ENCODE assay signal across 8 cellular contexts in genomic region chr1:32611859-32612188, GRCh38. TPM values are rescaled to one million over a fixed set of nuclear protein-coding genes. Genes with fewer than 3 reads are reported as not detected.
DNase-seq lines count a peak whose midpoint lies in the region; ATAC-seq, FAIRE-seq and TF ChIP-seq lines count a peak whose summit lies in the region.

No MANE protein-coding gene starts in this region.

- FAIRE-seq in urothelium cell line (lab: Jason Lieb, UNC) (no peak), RCC 7860 (lab: Jason Lieb, UNC) (no peak)

- H3K27me3 ChIP-seq in foreskin keratinocyte = no peaks in the 10 kb centered on the region

- peak overlapping the region; percentile 47 for H3K4me3 ChIP-seq in skeletal muscle cell (ENCODE audit: low read depth, low read length)

- H3K4me1 ChIP-seq in foreskin keratinocyte = no peaks in the 10 kb centered on the region

- DNase-seq in foreskin keratinocyte (peak in 1 of 2 donors; percentile 23), skeletal muscle cell (ENCODE audit: low read depth) (no peak), NCI-H345 treated with DMSO at 0.1 percent for 48 hours (lab: John Stamatoyannopoulos, UW; ENCODE audit: unreplicated experiment) (no peak), urothelium cell line (ENCODE audit: low spot score) (no peak), RCC 7860 (ENCODE audit: low spot score) (no peak), COLO668 (lab: John Stamatoyannopoulos, UW; ENCODE audit: unreplicated experiment) (no peak)

- peak; percentile 41 for ATAC-seq in GM19372 (IDR thresholded peaks at IDR 0.05; ENCODE audit: low read depth, unreplicated experiment)
- ATAC-seq in SK-N-SH treated with all-trans-retinoic acid at 6 μM for 48 hours = peak; percentile 66
- peak; percentile 70 for ATAC-seq in foreskin keratinocyte

- no peak overlapping the region for H3K27ac ChIP-seq in foreskin keratinocyte

- no peak for TF ChIP-seq CTCF in foreskin keratinocyte (conservative IDR thresholded peaks at IDR 0.05)

TF ChIP-seq in SK-N-SH treated with all-trans-retinoic acid at 6 μM for 48 hours, 23 proteins besides CTCF, POLR2A, EP300 and RAD21:
- TF ChIP-seq CSDC2 (CRISPR knock-in tag; IDR thresholded peaks at IDR 0.05) = no peak
- TF ChIP-seq POU6F1 (CRISPR knock-in tag; IDR thresholded peaks at IDR 0.05; ENCODE audit: borderline replicate concordance, low read depth) = no peak
- no peak for TF ChIP-seq OSR1 (CRISPR knock-in tag; IDR thresholded peaks at IDR 0.05)
- no peak for TF ChIP-seq ZNF565 (CRISPR knock-in tag; conservative IDR thresholded peaks at IDR 0.05; ENCODE audit: low read depth)
- no peak for TF ChIP-seq BACH2 (CRISPR knock-in tag; IDR thresholded peaks at IDR 0.05; ENCODE audit: borderline replicate concordance)
- TF ChIP-seq GLIS3 (CRISPR knock-in tag; IDR thresholded peaks at IDR 0.05) = no peak
- TF ChIP-seq PATZ1 (CRISPR knock-in tag; IDR thresholded peaks at IDR 0.05; ENCODE audit: borderline replicate concordance) = no peak
- TF ChIP-seq RARB (CRISPR knock-in tag; IDR thresholded peaks at IDR 0.05) = no peak
- no peak for TF ChIP-seq ZFP3 (CRISPR knock-in tag; IDR thresholded peaks at IDR 0.05)
- no peak for TF ChIP-seq PPARA (CRISPR knock-in tag; IDR thresholded peaks at IDR 0.05; ENCODE audit: borderline replicate concordance)
- no peak for TF ChIP-seq TCF4 (CRISPR knock-in tag; IDR thresholded peaks at IDR 0.05; ENCODE audit: borderline replicate concordance)
- no peak for TF ChIP-seq CSRNP3 (CRISPR knock-in tag; IDR thresholded peaks at IDR 0.05)
- TF ChIP-seq ISL1 (CRISPR knock-in tag; IDR thresholded peaks at IDR 0.05) = no peak

RNA-seq across cellular contexts. Expression of gene ZBTB8OS, which starts 38.5 kb away (rescaled TPM):
- total RNA-seq in foreskin keratinocyte = 46.6 and 50.2 TPM in 2 replicates
- polyA plus RNA-seq in foreskin keratinocyte = 65.7 and 70.2 TPM in 2 replicates

RNA-seq across cellular contexts. Expression of gene RBBP4, which starts 39.2 kb away (rescaled TPM):
- total RNA-seq in foreskin keratinocyte = 110 and 113 TPM in 2 replicates
- 44.9 and 51.5 TPM in 2 replicates for polyA plus RNA-seq in foreskin keratinocyte
